1 cellular context compared by ENCODE assay signal in the genomic region with DNA sequence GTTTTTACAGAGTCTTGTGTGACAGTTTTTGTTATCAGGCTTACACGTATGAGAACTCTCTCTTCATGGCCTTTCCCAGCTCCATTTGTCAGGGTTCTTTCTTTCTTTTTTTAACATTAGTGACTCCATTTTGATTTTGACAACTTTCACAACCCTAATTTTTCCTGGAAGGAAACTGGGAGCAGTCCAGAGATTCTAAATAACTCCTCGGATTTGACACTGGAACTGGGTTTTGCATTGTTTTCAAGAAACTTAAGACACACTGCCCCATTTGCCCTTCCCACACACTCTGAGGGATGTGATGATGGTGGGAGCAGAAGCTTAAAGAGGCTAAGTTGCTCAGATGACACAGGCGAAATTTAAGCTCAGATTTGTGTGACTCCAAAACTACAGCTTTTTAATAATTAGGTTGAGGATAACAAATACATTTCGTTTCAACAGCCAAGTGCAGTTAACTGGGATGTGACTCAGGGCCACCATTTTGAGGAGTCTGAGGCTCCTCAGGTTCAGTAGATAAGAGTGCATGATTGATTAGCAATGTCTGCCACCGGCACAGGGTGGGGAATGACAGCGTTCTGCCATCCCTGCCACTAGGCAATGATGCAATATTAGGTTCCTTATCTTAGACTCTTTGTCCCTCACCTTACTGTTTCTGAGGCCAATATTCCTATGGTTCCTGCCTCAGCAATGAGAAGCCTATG.
A peak's percentile ranks its signal among the peaks of the same experiment; 100 is the strongest.
TF ChIP-seq lines count a peak whose summit lies in the region.

No MANE protein-coding gene starts in this region.

TF ChIP-seq in K562, 482 proteins besides CTCF, POLR2A, EP300 and RAD21 (continued from another document and continues in another):
- TF ChIP-seq, protein P1, sequence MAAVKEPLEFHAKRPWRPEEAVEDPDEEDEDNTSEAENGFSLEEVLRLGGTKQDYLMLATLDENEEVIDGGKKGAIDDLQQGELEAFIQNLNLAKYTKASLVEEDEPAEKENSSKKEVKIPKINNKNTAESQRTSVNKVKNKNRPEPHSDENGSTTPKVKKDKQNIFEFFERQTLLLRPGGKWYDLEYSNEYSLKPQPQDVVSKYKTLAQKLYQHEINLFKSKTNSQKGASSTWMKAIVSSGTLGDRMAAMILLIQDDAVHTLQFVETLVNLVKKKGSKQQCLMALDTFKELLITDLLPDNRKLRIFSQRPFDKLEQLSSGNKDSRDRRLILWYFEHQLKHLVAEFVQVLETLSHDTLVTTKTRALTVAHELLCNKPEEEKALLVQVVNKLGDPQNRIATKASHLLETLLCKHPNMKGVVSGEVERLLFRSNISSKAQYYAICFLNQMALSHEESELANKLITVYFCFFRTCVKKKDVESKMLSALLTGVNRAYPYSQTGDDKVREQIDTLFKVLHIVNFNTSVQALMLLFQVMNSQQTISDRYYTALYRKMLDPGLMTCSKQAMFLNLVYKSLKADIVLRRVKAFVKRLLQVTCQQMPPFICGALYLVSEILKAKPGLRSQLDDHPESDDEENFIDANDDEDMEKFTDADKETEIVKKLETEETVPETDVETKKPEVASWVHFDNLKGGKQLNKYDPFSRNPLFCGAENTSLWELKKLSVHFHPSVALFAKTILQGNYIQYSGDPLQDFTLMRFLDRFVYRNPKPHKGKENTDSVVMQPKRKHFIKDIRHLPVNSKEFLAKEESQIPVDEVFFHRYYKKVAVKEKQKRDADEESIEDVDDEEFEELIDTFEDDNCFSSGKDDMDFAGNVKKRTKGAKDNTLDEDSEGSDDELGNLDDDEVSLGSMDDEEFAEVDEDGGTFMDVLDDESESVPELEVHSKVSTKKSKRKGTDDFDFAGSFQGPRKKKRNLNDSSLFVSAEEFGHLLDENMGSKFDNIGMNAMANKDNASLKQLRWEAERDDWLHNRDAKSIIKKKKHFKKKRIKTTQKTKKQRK (IDR thresholded peaks at IDR 0.05; ENCODE audit: borderline replicate concordance, low read depth, low read length) = no peak
- TF ChIP-seq NUFIP1 (IDR thresholded peaks at IDR 0.05; ENCODE audit: partially characterized antibody) = no peak
- TF ChIP-seq ZFP30 (CRISPR knock-in tag; IDR thresholded peaks at IDR 0.05; ENCODE audit: borderline replicate concordance) = no peak
- TF ChIP-seq FOXJ2 (tag; IDR thresholded peaks at IDR 0.05) = no peak
- TF ChIP-seq, protein P2, sequence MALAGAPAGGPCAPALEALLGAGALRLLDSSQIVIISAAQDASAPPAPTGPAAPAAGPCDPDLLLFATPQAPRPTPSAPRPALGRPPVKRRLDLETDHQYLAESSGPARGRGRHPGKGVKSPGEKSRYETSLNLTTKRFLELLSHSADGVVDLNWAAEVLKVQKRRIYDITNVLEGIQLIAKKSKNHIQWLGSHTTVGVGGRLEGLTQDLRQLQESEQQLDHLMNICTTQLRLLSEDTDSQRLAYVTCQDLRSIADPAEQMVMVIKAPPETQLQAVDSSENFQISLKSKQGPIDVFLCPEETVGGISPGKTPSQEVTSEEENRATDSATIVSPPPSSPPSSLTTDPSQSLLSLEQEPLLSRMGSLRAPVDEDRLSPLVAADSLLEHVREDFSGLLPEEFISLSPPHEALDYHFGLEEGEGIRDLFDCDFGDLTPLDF (CRISPR knock-in tag; IDR thresholded peaks at IDR 0.05) = no peak
- no peak for TF ChIP-seq CBFA2T2 (conservative IDR thresholded peaks at IDR 0.05)
- TF ChIP-seq ZBTB7A (IDR thresholded peaks at IDR 0.05; ENCODE audit: borderline replicate concordance, control insufficient read depth, low read depth, low read length) = no peak
- no peak for TF ChIP-seq MCM2 (IDR thresholded peaks at IDR 0.05; ENCODE audit: low read depth)
- TF ChIP-seq RBBP5 (IDR thresholded peaks at IDR 0.05; ENCODE audit: borderline replicate concordance, insufficient read depth, low read length, poor library complexity, severe bottlenecking) = no peak
- no peak for TF ChIP-seq CSDE1 (IDR thresholded peaks at IDR 0.05)
- TF ChIP-seq ARID3A (IDR thresholded peaks at IDR 0.05; ENCODE audit: borderline replicate concordance, low read depth, low read length) = no peak
- peak; percentile 34; the same call in 1 of the 2 replicates for TF ChIP-seq ZKSCAN8 (CRISPR knock-in tag; IDR thresholded peaks at IDR 0.05)
- no peak for TF ChIP-seq PRPF4 (IDR thresholded peaks at IDR 0.05; ENCODE audit: insufficient read depth, low read depth, low read length, poor library complexity, severe bottlenecking)
- no peak for TF ChIP-seq U2AF1 (optimal IDR thresholded peaks at IDR 0.05; ENCODE audit: low read depth, low read length)
- TF ChIP-seq, protein P3, sequence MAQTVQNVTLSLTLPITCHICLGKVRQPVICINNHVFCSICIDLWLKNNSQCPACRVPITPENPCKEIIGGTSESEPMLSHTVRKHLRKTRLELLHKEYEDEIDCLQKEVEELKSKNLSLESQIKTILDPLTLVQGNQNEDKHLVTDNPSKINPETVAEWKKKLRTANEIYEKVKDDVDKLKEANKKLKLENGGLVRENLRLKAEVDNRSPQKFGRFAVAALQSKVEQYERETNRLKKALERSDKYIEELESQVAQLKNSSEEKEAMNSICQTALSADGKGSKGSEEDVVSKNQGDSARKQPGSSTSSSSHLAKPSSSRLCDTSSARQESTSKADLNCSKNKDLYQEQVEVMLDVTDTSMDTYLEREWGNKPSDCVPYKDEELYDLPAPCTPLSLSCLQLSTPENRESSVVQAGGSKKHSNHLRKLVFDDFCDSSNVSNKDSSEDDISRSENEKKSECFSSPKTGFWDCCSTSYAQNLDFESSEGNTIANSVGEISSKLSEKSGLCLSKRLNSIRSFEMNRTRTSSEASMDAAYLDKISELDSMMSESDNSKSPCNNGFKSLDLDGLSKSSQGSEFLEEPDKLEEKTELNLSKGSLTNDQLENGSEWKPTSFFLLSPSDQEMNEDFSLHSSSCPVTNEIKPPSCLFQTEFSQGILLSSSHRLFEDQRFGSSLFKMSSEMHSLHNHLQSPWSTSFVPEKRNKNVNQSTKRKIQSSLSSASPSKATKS (CRISPR knock-in tag; IDR thresholded peaks at IDR 0.05) = no peak
- TF ChIP-seq, protein P4, sequence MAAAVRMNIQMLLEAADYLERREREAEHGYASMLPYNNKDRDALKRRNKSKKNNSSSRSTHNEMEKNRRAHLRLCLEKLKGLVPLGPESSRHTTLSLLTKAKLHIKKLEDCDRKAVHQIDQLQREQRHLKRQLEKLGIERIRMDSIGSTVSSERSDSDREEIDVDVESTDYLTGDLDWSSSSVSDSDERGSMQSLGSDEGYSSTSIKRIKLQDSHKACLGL (CRISPR knock-in tag; IDR thresholded peaks at IDR 0.05; ENCODE audit: borderline replicate concordance, poor library complexity, severe bottlenecking) = no peak
- TF ChIP-seq ZNF232 (CRISPR knock-in tag; IDR thresholded peaks at IDR 0.05) = no peak
- no peak for TF ChIP-seq NFE2 (IDR thresholded peaks at IDR 0.05; ENCODE audit: low read depth)
- no peak for TF ChIP-seq MCM3 (IDR thresholded peaks at IDR 0.05)
- TF ChIP-seq TEAD1 (CRISPR knock-in tag; IDR thresholded peaks at IDR 0.05) = no peak
- TF ChIP-seq TBP (optimal IDR thresholded peaks at IDR 0.05; ENCODE audit: low read depth, low read length) = no peak
- no peak for TF ChIP-seq ARHGAP35 (IDR thresholded peaks at IDR 0.05; ENCODE audit: partially characterized antibody)
- no peak for TF ChIP-seq HLTF (IDR thresholded peaks at IDR 0.05)
- no peak for TF ChIP-seq GABPA (tag; conservative IDR thresholded peaks at IDR 0.05; ENCODE audit: low read depth)
- no peak for TF ChIP-seq ELF2 (CRISPR knock-in tag; IDR thresholded peaks at IDR 0.05)
- no peak for TF ChIP-seq SMARCB1 (IDR thresholded peaks at IDR 0.05; ENCODE audit: insufficient read length, low read depth)
- TF ChIP-seq ZNF347 (CRISPR knock-in tag; IDR thresholded peaks at IDR 0.05; ENCODE audit: low read depth) = no peak
- TF ChIP-seq CTBP1 (IDR thresholded peaks at IDR 0.05; ENCODE audit: borderline replicate concordance) = peak; percentile 69; the same call in 1 of the 2 replicates
- TF ChIP-seq ZBTB5 (IDR thresholded peaks at IDR 0.05) = no peak
- TF ChIP-seq SMARCA5 (IDR thresholded peaks at IDR 0.05) = no peak
- TF ChIP-seq MTA1 (IDR thresholded peaks at IDR 0.05; ENCODE audit: borderline replicate concordance) = no peak
- TF ChIP-seq GATA2 (CRISPR knock-in tag; IDR thresholded peaks at IDR 0.05) = no peak
- TF ChIP-seq ZBTB1 (CRISPR knock-in tag; IDR thresholded peaks at IDR 0.05; ENCODE audit: borderline replicate concordance, low read depth) = no peak
- TF ChIP-seq, protein P5, sequence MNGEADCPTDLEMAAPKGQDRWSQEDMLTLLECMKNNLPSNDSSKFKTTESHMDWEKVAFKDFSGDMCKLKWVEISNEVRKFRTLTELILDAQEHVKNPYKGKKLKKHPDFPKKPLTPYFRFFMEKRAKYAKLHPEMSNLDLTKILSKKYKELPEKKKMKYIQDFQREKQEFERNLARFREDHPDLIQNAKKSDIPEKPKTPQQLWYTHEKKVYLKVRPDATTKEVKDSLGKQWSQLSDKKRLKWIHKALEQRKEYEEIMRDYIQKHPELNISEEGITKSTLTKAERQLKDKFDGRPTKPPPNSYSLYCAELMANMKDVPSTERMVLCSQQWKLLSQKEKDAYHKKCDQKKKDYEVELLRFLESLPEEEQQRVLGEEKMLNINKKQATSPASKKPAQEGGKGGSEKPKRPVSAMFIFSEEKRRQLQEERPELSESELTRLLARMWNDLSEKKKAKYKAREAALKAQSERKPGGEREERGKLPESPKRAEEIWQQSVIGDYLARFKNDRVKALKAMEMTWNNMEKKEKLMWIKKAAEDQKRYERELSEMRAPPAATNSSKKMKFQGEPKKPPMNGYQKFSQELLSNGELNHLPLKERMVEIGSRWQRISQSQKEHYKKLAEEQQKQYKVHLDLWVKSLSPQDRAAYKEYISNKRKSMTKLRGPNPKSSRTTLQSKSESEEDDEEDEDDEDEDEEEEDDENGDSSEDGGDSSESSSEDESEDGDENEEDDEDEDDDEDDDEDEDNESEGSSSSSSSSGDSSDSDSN (IDR thresholded peaks at IDR 0.05; ENCODE audit: borderline replicate concordance in 1 of 2, low read depth in 2 of 2, low read length in 2 of 2) = no peak
- TF ChIP-seq HDAC3 (IDR thresholded peaks at IDR 0.05; ENCODE audit: borderline replicate concordance, partially characterized antibody) = no peak
- TF ChIP-seq PHF21A (IDR thresholded peaks at IDR 0.05; ENCODE audit: borderline replicate concordance, low read depth) = no peak
- TF ChIP-seq KHSRP (IDR thresholded peaks at IDR 0.05) = no peak
- no peak for TF ChIP-seq ZNF764 (CRISPR knock-in tag; IDR thresholded peaks at IDR 0.05; ENCODE audit: low read depth)
- peak; percentile 87 for TF ChIP-seq ZNF23 (CRISPR knock-in tag; IDR thresholded peaks at IDR 0.05)
- TF ChIP-seq ZNF586 (CRISPR knock-in tag; conservative IDR thresholded peaks at IDR 0.05) = no peak
- TF ChIP-seq ETS2 (tag; IDR thresholded peaks at IDR 0.05; ENCODE audit: borderline replicate concordance, poor library complexity, severe bottlenecking) = no peak
- no peak for TF ChIP-seq NCOA6 (IDR thresholded peaks at IDR 0.05)
- TF ChIP-seq ZKSCAN1 (IDR thresholded peaks at IDR 0.05; ENCODE audit: low read depth, low read length) = no peak
- peak; percentile 59; the same call in 1 of the 2 replicates for TF ChIP-seq FOSL1 (tag; conservative IDR thresholded peaks at IDR 0.05)
- no peak for TF ChIP-seq PRDM10 (IDR thresholded peaks at IDR 0.05; ENCODE audit: partially characterized antibody)
- TF ChIP-seq ZNF76 (CRISPR knock-in tag; IDR thresholded peaks at IDR 0.05; ENCODE audit: borderline replicate concordance) = no peak
- no peak for TF ChIP-seq ELF1 (tag; IDR thresholded peaks at IDR 0.05)
- no peak for TF ChIP-seq MAFG (tag; conservative IDR thresholded peaks at IDR 0.05)
- TF ChIP-seq CBFB (CRISPR knock-in tag; IDR thresholded peaks at IDR 0.05) = no peak
